ENCODE assay signal across 28 cellular contexts in genomic region chr20:9971746-9972145, GRCh38.
"Had no signal": no experiment of that assay in that cellular context is flagged by ENCODE, and none has a peak within 500 bp of the region (broad histone marks: within the 10 kb centered on the region; RNA-seq: fewer than 3 reads in every experiment).

No MANE protein-coding gene starts in this region.

- H3K4me3 Mint-ChIP-seq: naive thymus-derived CD4-positive, alpha-beta T cell; natural killer cell treated with Interleukin-12 subunit alpha and Interleukin-12 subunit beta and Interleukin-15 and Interleukin-18, amount 100 ng/mL, for 72 hours; stimulated activated naive B cell treated with anti-CD40 and anti-IgM and Interleukin-4, amounts not matched to agents 10 μg/mL and 1 μg/mL and 100 μg/mL, for 72 hours had no signal

- H3K27ac ChIP-seq: left lung, lower lobe of right lung, pancreas, prostate gland, skin epidermis, stomach, testis, thyroid gland, transverse colon, upper lobe of left lung, vagina had no signal

- H3K4me1 Mint-ChIP-seq: stimulated activated naive B cell treated with anti-CD40 and anti-IgM and Interleukin-4, amounts not matched to agents 10 μg/mL and 1 μg/mL and 100 μg/mL, for 72 hours had no signal

- H3K36me3 ChIP-seq: left lung, lower lobe of right lung, pancreas, prostate gland, stomach, thyroid gland, transverse colon, upper lobe of left lung, vagina had no signal

- H3K9me3 Mint-ChIP-seq: naive thymus-derived CD4-positive, alpha-beta T cell; natural killer cell treated with Interleukin-12 subunit alpha and Interleukin-12 subunit beta and Interleukin-15 and Interleukin-18, amount 100 ng/mL, for 72 hours; stimulated activated naive B cell treated with anti-CD40 and anti-IgM and Interleukin-4, amounts not matched to agents 10 μg/mL and 1 μg/mL and 100 μg/mL, for 72 hours had no signal

- FAIRE-seq: kidney, pancreas had no signal

- H3K36me3 Mint-ChIP-seq: naive thymus-derived CD4-positive, alpha-beta T cell; natural killer cell treated with Interleukin-12 subunit alpha and Interleukin-12 subunit beta and Interleukin-15 and Interleukin-18, amount 100 ng/mL, for 72 hours; stimulated activated naive B cell treated with anti-CD40 and anti-IgM and Interleukin-4, amounts not matched to agents 10 μg/mL and 1 μg/mL and 100 μg/mL, for 72 hours had no signal

- H3K4me3 ChIP-seq: left lung, lower lobe of right lung, mucosa of descending colon, pancreas, prostate gland, skin epidermis, stomach, testis, thyroid gland, transverse colon, upper lobe of left lung, vagina had no signal

- ATAC-seq: left colon; left lung; lower lobe of right lung; mucosa of descending colon; naive thymus-derived CD4-positive, alpha-beta T cell; natural killer cell treated with Interleukin-12 subunit alpha and Interleukin-12 subunit beta and Interleukin-15 and Interleukin-18, amount 100 ng/mL, for 72 hours; pancreas; right cardiac atrium; sciatic nerve; stimulated activated naive B cell treated with anti-CD40 and anti-IgM and Interleukin-4, amounts not matched to agents 10 μg/mL and 1 μg/mL and 100 μg/mL, for 72 hours; stimulated activated naive CD8-positive, alpha-beta T cell treated with anti-CD3 and anti-CD28 coated beads, Interleukin-15, Interleukin-2, amounts not matched to agents 100 U/mL and 50 U/mL, for 24 hours had no signal

- H3K4me1 ChIP-seq: left lung, lower lobe of right lung, pancreas, prostate gland, stomach, testis, thyroid gland, transverse colon, upper lobe of left lung, vagina had no signal

- H3K9me3 ChIP-seq: left lung, lower lobe of right lung, mucosa of descending colon, pancreas, prostate gland, stomach, testis, thyroid gland, transverse colon, upper lobe of left lung, vagina had no signal

- DNase-seq: hippocampal formation; kidney; left colon; left lung; lower lobe of right lung; midbrain; mucosa of descending colon; naive thymus-derived CD4-positive, alpha-beta T cell; pancreas; posterior cingulate gyrus; retina; right cardiac atrium; stimulated activated CD4-positive, alpha-beta T cell treated with anti-CD3 and anti-CD28 coated beads, Interleukin-12 subunit alpha, Interleukin-12 subunit beta, amount 100 ng/mL, for 4 hours; stimulated activated CD4-positive, alpha-beta T cell treated with anti-CD3 and anti-CD28 coated beads, Interleukin-15, amount 100 ng/mL, for 24 hours; stimulated activated CD4-positive, alpha-beta T cell treated with anti-CD3 and anti-CD28 coated beads, Interleukin-2, amount 100 ng/mL, for 24 hours; stimulated activated CD4-positive, alpha-beta T cell treated with anti-CD3 and anti-CD28 coated beads, Interleukin-4, amount 100 ng/mL, for 1 hour; stimulated activated naive B cell treated with anti-CD40 and anti-IgM and Interleukin-4, amounts not matched to agents 10 μg/mL and 1 μg/mL and 100 μg/mL, for 72 hours; stimulated activated naive CD8-positive, alpha-beta T cell treated with anti-CD3 and anti-CD28 coated beads, Interleukin-15, Interleukin-2, amounts not matched to agents 100 U/mL and 50 U/mL, for 24 hours; stomach; testis; thyroid gland; transverse colon; upper lobe of left lung had no signal

- H3K27me3 ChIP-seq: left lung, pancreas, stomach, testis, thyroid gland, upper lobe of left lung, vagina had no signal

- H3K27ac Mint-ChIP-seq: naive thymus-derived CD4-positive, alpha-beta T cell; natural killer cell treated with Interleukin-12 subunit alpha and Interleukin-12 subunit beta and Interleukin-15 and Interleukin-18, amount 100 ng/mL, for 72 hours; stimulated activated naive B cell treated with anti-CD40 and anti-IgM and Interleukin-4, amounts not matched to agents 10 μg/mL and 1 μg/mL and 100 μg/mL, for 72 hours had no signal
